ENCODE assay signal across 2 cellular contexts in the genomic region with DNA sequence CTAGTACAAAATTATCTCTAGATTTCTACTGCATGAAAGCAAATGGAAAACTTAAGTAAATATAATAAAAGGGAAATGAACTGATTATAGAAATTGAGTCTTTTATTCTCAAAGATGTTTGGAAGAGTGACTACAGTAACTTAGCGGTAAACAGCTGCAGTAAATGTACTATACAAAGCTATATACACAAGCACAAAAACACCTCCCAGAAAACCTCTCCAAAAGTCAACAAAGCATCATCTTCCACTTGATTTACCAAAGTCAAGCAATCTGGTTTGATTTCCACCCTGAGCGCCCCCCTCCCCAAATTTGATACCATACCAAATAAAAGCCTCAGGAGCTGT.
TF ChIP-seq lines count a peak whose summit lies in the region.

No MANE protein-coding gene starts in this region.

TF ChIP-seq in SK-N-SH, 30 proteins besides CTCF, POLR2A, EP300 and RAD21 (continued from another document):
- TF ChIP-seq, protein P1, sequence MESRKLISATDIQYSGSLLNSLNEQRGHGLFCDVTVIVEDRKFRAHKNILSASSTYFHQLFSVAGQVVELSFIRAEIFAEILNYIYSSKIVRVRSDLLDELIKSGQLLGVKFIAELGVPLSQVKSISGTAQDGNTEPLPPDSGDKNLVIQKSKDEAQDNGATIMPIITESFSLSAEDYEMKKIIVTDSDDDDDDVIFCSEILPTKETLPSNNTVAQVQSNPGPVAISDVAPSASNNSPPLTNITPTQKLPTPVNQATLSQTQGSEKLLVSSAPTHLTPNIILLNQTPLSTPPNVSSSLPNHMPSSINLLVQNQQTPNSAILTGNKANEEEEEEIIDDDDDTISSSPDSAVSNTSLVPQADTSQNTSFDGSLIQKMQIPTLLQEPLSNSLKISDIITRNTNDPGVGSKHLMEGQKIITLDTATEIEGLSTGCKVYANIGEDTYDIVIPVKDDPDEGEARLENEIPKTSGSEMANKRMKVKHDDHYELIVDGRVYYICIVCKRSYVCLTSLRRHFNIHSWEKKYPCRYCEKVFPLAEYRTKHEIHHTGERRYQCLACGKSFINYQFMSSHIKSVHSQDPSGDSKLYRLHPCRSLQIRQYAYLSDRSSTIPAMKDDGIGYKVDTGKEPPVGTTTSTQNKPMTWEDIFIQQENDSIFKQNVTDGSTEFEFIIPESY (IDR thresholded peaks at IDR 0.05; ENCODE audit: borderline replicate concordance, low read depth), result no peak
- TF ChIP-seq NFIC (IDR thresholded peaks at IDR 0.05; ENCODE audit: borderline replicate concordance) (no peak), POLR2AphosphoS5 (IDR thresholded peaks at IDR 0.05; ENCODE audit: low read depth, low read length) (no peak), YY1 (IDR thresholded peaks at IDR 0.05; ENCODE audit: low read depth) (no peak)
- TF ChIP-seq, protein P2, sequence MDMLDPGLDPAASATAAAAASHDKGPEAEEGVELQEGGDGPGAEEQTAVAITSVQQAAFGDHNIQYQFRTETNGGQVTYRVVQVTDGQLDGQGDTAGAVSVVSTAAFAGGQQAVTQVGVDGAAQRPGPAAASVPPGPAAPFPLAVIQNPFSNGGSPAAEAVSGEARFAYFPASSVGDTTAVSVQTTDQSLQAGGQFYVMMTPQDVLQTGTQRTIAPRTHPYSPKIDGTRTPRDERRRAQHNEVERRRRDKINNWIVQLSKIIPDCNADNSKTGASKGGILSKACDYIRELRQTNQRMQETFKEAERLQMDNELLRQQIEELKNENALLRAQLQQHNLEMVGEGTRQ (IDR thresholded peaks at IDR 0.05; ENCODE audit: borderline replicate concordance, low read depth, low read length), result no peak
- TF ChIP-seq, protein P3, sequence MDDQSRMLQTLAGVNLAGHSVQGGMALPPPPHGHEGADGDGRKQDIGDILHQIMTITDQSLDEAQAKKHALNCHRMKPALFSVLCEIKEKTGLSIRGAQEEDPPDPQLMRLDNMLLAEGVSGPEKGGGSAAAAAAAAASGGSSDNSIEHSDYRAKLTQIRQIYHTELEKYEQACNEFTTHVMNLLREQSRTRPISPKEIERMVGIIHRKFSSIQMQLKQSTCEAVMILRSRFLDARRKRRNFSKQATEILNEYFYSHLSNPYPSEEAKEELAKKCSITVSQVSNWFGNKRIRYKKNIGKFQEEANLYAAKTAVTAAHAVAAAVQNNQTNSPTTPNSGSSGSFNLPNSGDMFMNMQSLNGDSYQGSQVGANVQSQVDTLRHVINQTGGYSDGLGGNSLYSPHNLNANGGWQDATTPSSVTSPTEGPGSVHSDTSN (IDR thresholded peaks at IDR 0.05), result no peak

TF ChIP-seq in SK-N-SH treated with all-trans-retinoic acid at 6 μM for 48 hours, 23 proteins besides CTCF, POLR2A, EP300 and RAD21 (continued from another document):
- TF ChIP-seq ZNF565 (CRISPR knock-in tag; conservative IDR thresholded peaks at IDR 0.05; ENCODE audit: low read depth), result no peak
- TF ChIP-seq CSDC2 (CRISPR knock-in tag; IDR thresholded peaks at IDR 0.05), result no peak
- no peak for TF ChIP-seq ARNTL (CRISPR knock-in tag; IDR thresholded peaks at IDR 0.05; ENCODE audit: borderline replicate concordance, low read depth)
